Comparison of ENCODE assay signal across 16 cellular contexts in the genomic region with DNA sequence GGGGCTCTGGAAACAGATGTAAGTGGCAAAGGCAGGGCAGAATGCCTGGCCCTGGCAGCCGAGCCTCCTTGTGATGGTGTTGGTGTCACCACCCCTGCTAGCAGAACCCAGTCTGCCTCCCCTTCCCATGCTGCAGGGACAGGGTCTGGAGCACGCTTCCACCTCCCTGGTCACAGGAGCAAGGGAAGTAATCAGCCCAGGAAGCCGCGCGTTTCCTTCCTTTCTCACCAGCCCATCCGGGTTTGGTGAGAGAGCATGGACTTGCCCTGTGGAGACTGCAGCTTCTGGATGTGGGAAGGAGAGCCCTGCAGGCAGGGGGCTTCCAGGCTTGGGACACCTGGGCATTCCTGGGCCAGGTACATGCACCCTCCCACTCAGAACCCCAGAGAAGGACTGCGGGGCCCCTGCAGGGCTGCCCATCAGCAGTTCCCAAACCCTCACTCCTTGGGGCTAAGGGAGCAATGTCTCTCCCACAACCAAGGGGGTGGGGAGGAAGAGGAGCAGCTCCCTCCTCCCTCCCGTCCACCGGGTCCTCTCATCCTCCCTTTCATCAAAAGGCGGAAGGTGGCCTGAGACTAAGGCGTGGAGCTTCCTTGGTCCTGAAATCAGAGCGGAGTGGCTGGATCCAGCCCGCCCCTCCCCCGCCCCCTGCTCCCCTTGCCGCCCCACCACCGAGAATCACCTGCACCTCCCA. TPM values are rescaled to one million over a fixed set of nuclear protein-coding genes. Genes with fewer than 3 reads are reported as not detected.
DNase-seq lines count a peak whose midpoint lies in the region; ATAC-seq and TF ChIP-seq lines count a peak whose summit lies in the region.
"Had no signal": no experiment of that assay in that cellular context is flagged by ENCODE, and none has a peak within 500 bp of the region (broad histone marks: within the 10 kb centered on the region; RNA-seq: fewer than 3 reads in every experiment).

No MANE protein-coding gene starts in this region.

- TF ChIP-seq POLR2A in prostate gland (IDR thresholded peaks at IDR 0.05) = no peak

- H3K4me1 ChIP-seq in iPS-18a (ENCODE audit: control insufficient read depth, low read depth, low read length) (peaks cover 34% of the 10 kb centered on the region), prostate gland (replicated peaks) (no peaks in the 10 kb centered on the region)

- H3K9me3 Mint-ChIP-seq in natural killer cell treated with Interleukin-12 subunit alpha and Interleukin-12 subunit beta and Interleukin-15 and Interleukin-18, amount 100 ng/mL, for 72 hours = peaks cover 8% of the 10 kb centered on the region
- peaks cover 3 to 6% of the 10 kb centered on the region in 2 donors for H3K9me3 Mint-ChIP-seq in natural killer cell

- H3K27ac ChIP-seq in iPS-18a (ENCODE audit: low read length) (peak overlapping the region; percentile 1), prostate gland (peak overlapping the region; percentile 26 to 45)

- in situ Hi-C loops in KBM-7 (cut with MboI; ENCODE audit: low pct_unique_long_range_greater_than_20kb, low sequenced_read_pairs) = no loop called here

- no peaks in the 10 kb centered on the region for H3K36me3 ChIP-seq in iPS-18a (ENCODE audit: control insufficient read depth, low read depth, low read length)
- no peaks in the 10 kb centered on the region for H3K36me3 ChIP-seq in prostate gland

- no peaks in the 10 kb centered on the region for H3K27me3 Mint-ChIP-seq in natural killer cell treated with Interleukin-12 subunit alpha and Interleukin-12 subunit beta and Interleukin-15 and Interleukin-18, amount 100 ng/mL, for 72 hours
- no peaks in the 10 kb centered on the region for H3K27me3 Mint-ChIP-seq in natural killer cell (ENCODE audit: low read depth in 2 of 2)
- H3K27me3 Mint-ChIP-seq: naive thymus-derived CD8-positive, alpha-beta T cell had no signal

- H3K36me3 Mint-ChIP-seq in natural killer cell treated with Interleukin-12 subunit alpha and Interleukin-12 subunit beta and Interleukin-15 and Interleukin-18, amount 100 ng/mL, for 72 hours = peaks cover 9% of the 10 kb centered on the region
- H3K36me3 Mint-ChIP-seq in natural killer cell = peaks cover 8% of the 10 kb centered on the region
- H3K36me3 Mint-ChIP-seq: stimulated activated effector memory CD8-positive, alpha-beta T cell treated with anti-CD3 and anti-CD28 coated beads, Interleukin-12 subunit alpha, Interleukin-12 subunit beta, amount 100 ng/mL, for 72 hours had no signal

- ATAC-seq in natural killer cell treated with Interleukin-12 subunit alpha and Interleukin-12 subunit beta and Interleukin-15 and Interleukin-18, amount 100 ng/mL, for 72 hours = no peak
- ATAC-seq in natural killer cell (no peak), GM21786 (IDR thresholded peaks at IDR 0.05; ENCODE audit: unreplicated experiment) (no peak), GM18519 (IDR thresholded peaks at IDR 0.05; ENCODE audit: low FRiP score, unreplicated experiment) (no peak)
- ATAC-seq: A549; activated naive CD4-positive, alpha-beta T cell treated with anti-CD3 and anti-CD28 coated beads, Interleukin-2, amount 50 U/mL, for 72 hours; naive thymus-derived CD8-positive, alpha-beta T cell; stimulated activated effector memory CD8-positive, alpha-beta T cell treated with anti-CD3 and anti-CD28 coated beads, Interleukin-12 subunit alpha, Interleukin-12 subunit beta, amount 100 ng/mL, for 72 hours had no signal

- H3K4me1 Mint-ChIP-seq in natural killer cell treated with Interleukin-12 subunit alpha and Interleukin-12 subunit beta and Interleukin-15 and Interleukin-18, amount 100 ng/mL, for 72 hours (ENCODE audit: low read depth in 2 of 2) = no peaks in the 10 kb centered on the region
- no peaks in the 10 kb centered on the region for H3K4me1 Mint-ChIP-seq in natural killer cell

- H3K4me3 ChIP-seq in iPS-18a (ENCODE audit: low read length) (no peak overlapping the region), prostate gland (no peak overlapping the region)
- H3K4me3 ChIP-seq: A549 had no signal

- intact Hi-C loops in natural killer cell (cut with micrococcal nuclease) = no loop called here
- intact Hi-C loops in prostate gland (cut with DNase I) = no loop called here

- 77% methylated on average over 16 of the region's 16 CpGs for WGBS in prostate gland

- H3K27me3 ChIP-seq in iPS-18a (ENCODE audit: control insufficient read depth, insufficient read depth, low read length) = no peaks in the 10 kb centered on the region
- no peaks in the 10 kb centered on the region for H3K27me3 ChIP-seq in prostate gland (replicated peaks; ENCODE audit: insufficient read depth)

- no peak overlapping the region for H3K9ac ChIP-seq in iPS-18a (ENCODE audit: low read length)

- TF ChIP-seq CTCF in natural killer cell (IDR thresholded peaks at IDR 0.05) (no peak), prostate gland (IDR thresholded peaks at IDR 0.05) (no peak)

- no peak overlapping the region for H3K4me3 Mint-ChIP-seq in natural killer cell treated with Interleukin-12 subunit alpha and Interleukin-12 subunit beta and Interleukin-15 and Interleukin-18, amount 100 ng/mL, for 72 hours
- no peak overlapping the region for H3K4me3 Mint-ChIP-seq in natural killer cell
- H3K4me3 Mint-ChIP-seq: naive thymus-derived CD8-positive, alpha-beta T cell; stimulated activated effector memory CD8-positive, alpha-beta T cell treated with anti-CD3 and anti-CD28 coated beads, Interleukin-12 subunit alpha, Interleukin-12 subunit beta, amount 100 ng/mL, for 72 hours had no signal

- DNase-seq in natural killer cell treated with Interleukin-12 subunit alpha and Interleukin-12 subunit beta and Interleukin-15 and Interleukin-18, amount 100 ng/mL, for 72 hours (ENCODE audit: low spot score) = peak; percentile 18
- no peak for DNase-seq in natural killer cell
- DNase-seq in prostate gland (ENCODE audit: low spot score) = no peak
- no peak for DNase-seq in NCI-H1105 (lab: John Stamatoyannopoulos, UW)
- no peak for DNase-seq in KBM-7
- DNase-seq: HCEC 1CT; KG1; naive thymus-derived CD8-positive, alpha-beta T cell; NCI-H2029 treated with DMSO at 0.1 percent for 48 hours; T-helper 2 cell had no signal

- no peak overlapping the region for H3K27ac Mint-ChIP-seq in natural killer cell treated with Interleukin-12 subunit alpha and Interleukin-12 subunit beta and Interleukin-15 and Interleukin-18, amount 100 ng/mL, for 72 hours
- no peak overlapping the region for H3K27ac Mint-ChIP-seq in natural killer cell
- H3K27ac Mint-ChIP-seq: activated naive CD4-positive, alpha-beta T cell treated with anti-CD3 and anti-CD28 coated beads, Interleukin-2, amount 50 U/mL, for 72 hours; stimulated activated effector memory CD8-positive, alpha-beta T cell treated with anti-CD3 and anti-CD28 coated beads, Interleukin-12 subunit alpha, Interleukin-12 subunit beta, amount 100 ng/mL, for 72 hours had no signal

- no peaks in the 10 kb centered on the region for H3K9me3 ChIP-seq in iPS-18a (ENCODE audit: control insufficient read depth, low read depth, low read length)
- H3K9me3 ChIP-seq in prostate gland = no peaks in the 10 kb centered on the region
- H3K9me3 ChIP-seq: A549 had no signal

RNA-seq across cellular contexts. Expression of a gene that starts 1.8 kb away (rescaled TPM):
- total RNA-seq in natural killer cell treated with Interleukin-12 subunit alpha and Interleukin-12 subunit beta and Interleukin-15 and Interleukin-18, amount 100 ng/mL, for 72 hours = not detected
- total RNA-seq in natural killer cell = 1 to 10 TPM in 1 of 3 donors, not detected in 2; 1.3 TPM
- total RNA-seq in prostate gland = 10 to 100 TPM; 24.6 to 26.1 TPM
- total RNA-seq: activated naive CD4-positive, alpha-beta T cell treated with anti-CD3 and anti-CD28 coated beads, Interleukin-2, amount 50 U/mL, for 72 hours had no signal

RNA-seq across cellular contexts. Expression of a gene that starts 2.8 kb away (rescaled TPM):
- not detected for total RNA-seq in natural killer cell treated with Interleukin-12 subunit alpha and Interleukin-12 subunit beta and Interleukin-15 and Interleukin-18, amount 100 ng/mL, for 72 hours
- total RNA-seq in natural killer cell = not detected
- total RNA-seq in prostate gland = 10 to 100 TPM; 38.5 to 46.6 TPM

RNA-seq across cellular contexts. Expression of a gene that starts 12.6 kb away (rescaled TPM):
- total RNA-seq in natural killer cell treated with Interleukin-12 subunit alpha and Interleukin-12 subunit beta and Interleukin-15 and Interleukin-18, amount 100 ng/mL, for 72 hours = not detected
- total RNA-seq in natural killer cell (not detected), prostate gland (100 to 1,000 TPM; 128 to 347 TPM)
- total RNA-seq: activated naive CD4-positive, alpha-beta T cell treated with anti-CD3 and anti-CD28 coated beads, Interleukin-2, amount 50 U/mL, for 72 hours; naive thymus-derived CD8-positive, alpha-beta T cell had no signal

Comparison
In these comparisons a context has a peak if more than half of its experiments do, and no peak if none do; other contexts are left out.
1. RNA of a gene that starts 1.8 kb away (total RNA-seq): 24.6 to 26.1 TPM in prostate gland; 1.3 TPM in natural killer cell and not detected in natural killer cell treated with Interleukin-12 subunit alpha and Interleukin-12 subunit beta and Interleukin-15 and Interleukin-18, amount 100 ng/mL, for 72 hours; every median in the first group is over 10 times any median in the second.
2. RNA of a gene that starts 2.8 kb away (total RNA-seq): 38.5 to 46.6 TPM in prostate gland; not detected in natural killer cell treated with Interleukin-12 subunit alpha and Interleukin-12 subunit beta and Interleukin-15 and Interleukin-18, amount 100 ng/mL, for 72 hours and not detected in natural killer cell; every median in the first group is over 10 times any median in the second.
3. RNA of a gene that starts 12.6 kb away (total RNA-seq): 128 to 347 TPM in prostate gland; not detected in natural killer cell treated with Interleukin-12 subunit alpha and Interleukin-12 subunit beta and Interleukin-15 and Interleukin-18, amount 100 ng/mL, for 72 hours and not detected in natural killer cell; every median in the first group is over 100 times any median in the second.